Comparison of ENCODE assay signal across 8 cellular contexts in the genomic region with DNA sequence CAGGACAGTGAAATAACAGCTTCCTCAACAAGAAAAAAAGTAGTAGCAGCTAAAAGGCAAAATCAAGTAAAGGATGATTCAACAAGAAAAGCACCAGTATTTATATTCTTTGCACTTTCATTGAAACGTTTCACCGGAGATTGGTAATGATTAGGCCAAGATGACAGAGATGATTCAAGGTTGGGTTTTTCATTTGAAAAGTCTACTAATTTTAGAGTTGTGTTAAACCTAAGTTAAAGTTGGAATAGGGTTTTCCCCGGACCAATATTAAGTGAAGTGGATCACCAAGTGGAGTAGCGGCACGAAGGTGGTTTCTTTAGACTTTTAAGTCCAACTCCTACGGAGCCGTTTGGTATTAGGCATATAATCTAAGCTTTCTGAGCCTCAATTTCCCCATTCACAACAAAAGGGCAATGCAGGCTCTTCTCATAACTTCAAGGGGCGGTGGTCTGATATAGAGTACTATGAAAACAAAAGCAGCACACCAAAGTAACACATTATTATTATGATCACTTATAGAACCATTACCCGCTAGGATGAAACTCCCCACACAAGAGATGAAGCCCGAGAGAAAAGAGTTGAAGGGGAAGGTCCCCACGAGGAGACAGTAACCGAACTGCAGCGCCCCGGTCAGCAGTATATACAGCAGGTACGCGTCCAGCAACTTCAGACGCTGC. TPM values are rescaled to one million over a fixed set of nuclear protein-coding genes. Genes with fewer than 3 reads are reported as not detected.
DNase-seq lines count a peak whose midpoint lies in the region; ATAC-seq and TF ChIP-seq lines count a peak whose summit lies in the region.

No MANE protein-coding gene starts in this region.

- peak overlapping the region; percentile 68 to 93 (median 81) for H3K27ac ChIP-seq in BLaER1 treated with 17β-estradiol and CSF1 and Interleukin-3, amounts not matched to agents 10 nM and 100 nM
- peak overlapping the region; percentile 86 for H3K27ac ChIP-seq in cingulate gyrus (ENCODE audit: low read depth, low read length)

- no peak for DNase-seq in COR-L47 (lab: John Stamatoyannopoulos, UW)
- no peak for DNase-seq in NCI-H1048 (lab: John Stamatoyannopoulos, UW)
- no peak for DNase-seq in nucleus accumbens (lab: John Stamatoyannopoulos, UW)

- H3K4me3 Mint-ChIP-seq in IgD-negative memory B cell (peak overlapping the region; percentile 91 to 100 (median 98)), nephron (peak overlapping the region; percentile 91 to 96 (median 95))

- H3K9me3 ChIP-seq in BLaER1 treated with 17β-estradiol and CSF1 and Interleukin-3, amounts not matched to agents 10 nM and 100 nM (replicated peaks in 1 of 11) = no peaks in the 10 kb centered on the region

- TF ChIP-seq CTCF in nephron (IDR thresholded peaks at IDR 0.05; ENCODE audit: unreplicated experiment in 3 of 3) = no peak

- H3K27ac Mint-ChIP-seq in IgD-negative memory B cell = peak overlapping the region; percentile 94 to 100 (median 99)
- H3K27ac Mint-ChIP-seq in nephron = peak overlapping the region; percentile 87 to 98 (median 95)

- no peaks in the 10 kb centered on the region for H3K27me3 ChIP-seq in BLaER1 treated with 17β-estradiol and CSF1 and Interleukin-3, amounts not matched to agents 10 nM and 100 nM

- peak overlapping the region; percentile 70 to 86 (median 78) for H3K4me3 ChIP-seq in BLaER1 treated with 17β-estradiol and CSF1 and Interleukin-3, amounts not matched to agents 10 nM and 100 nM

- H3K9me3 Mint-ChIP-seq in IgD-negative memory B cell (no peaks in the 10 kb centered on the region), nephron (no peaks in the 10 kb centered on the region)

- peak overlapping the region; percentile 74 to 97 (median 86) for H3K4me2 ChIP-seq in BLaER1 treated with 17β-estradiol and CSF1 and Interleukin-3, amounts not matched to agents 10 nM and 100 nM

- no peak for ATAC-seq in GM18498 (IDR thresholded peaks at IDR 0.05; ENCODE audit: unreplicated experiment)

- H3K4me1 ChIP-seq in BLaER1 treated with 17β-estradiol and CSF1 and Interleukin-3, amounts not matched to agents 10 nM and 100 nM = peaks cover 52 to 63% (median 57%) of the 10 kb centered on the region in 10 experiments

- peaks cover 32 to 48% (median 38%) of the 10 kb centered on the region in 3 donors for H3K4me1 Mint-ChIP-seq in IgD-negative memory B cell
- H3K4me1 Mint-ChIP-seq in nephron = peaks cover 47% of the 10 kb centered on the region

- H3K36me3 ChIP-seq in BLaER1 treated with 17β-estradiol and CSF1 and Interleukin-3, amounts not matched to agents 10 nM and 100 nM = peaks cover 0 to 22% (median 10%) of the 10 kb centered on the region in 11 experiments; a peak in 10 of 22 replicates

- no peaks in the 10 kb centered on the region for H3K27me3 Mint-ChIP-seq in IgD-negative memory B cell
- H3K27me3 Mint-ChIP-seq in nephron (ENCODE audit: low read depth) = no peaks in the 10 kb centered on the region

- peak overlapping the region; percentile 78 to 87 (median 84) for H3K9ac ChIP-seq in BLaER1 treated with 17β-estradiol and CSF1 and Interleukin-3, amounts not matched to agents 10 nM and 100 nM

- H4K20me1 ChIP-seq in BLaER1 treated with 17β-estradiol and CSF1 and Interleukin-3, amounts not matched to agents 10 nM and 100 nM = peaks cover 0 to 25% (median 9%) of the 10 kb centered on the region in 11 experiments; a peak in 11 of 22 replicates

- H3K36me3 Mint-ChIP-seq in IgD-negative memory B cell = no peaks in the 10 kb centered on the region
- H3K36me3 Mint-ChIP-seq in nephron (ENCODE audit: low read depth) = peaks cover 4% of the 10 kb centered on the region

RNA-seq across cellular contexts. Expression of a gene that starts 0.5 kb away (rescaled TPM):
- polyA plus RNA-seq in IgD-negative memory B cell = 420 TPM

RNA-seq across cellular contexts. Expression of a gene that starts 9.5 kb away (rescaled TPM):
- 9.0 TPM for polyA plus RNA-seq in IgD-negative memory B cell

RNA-seq across cellular contexts. Expression of a gene that starts 55.6 kb away (rescaled TPM):
- not detected for polyA plus RNA-seq in IgD-negative memory B cell
